8 cellular contexts compared by ENCODE assay signal in the genomic region with DNA sequence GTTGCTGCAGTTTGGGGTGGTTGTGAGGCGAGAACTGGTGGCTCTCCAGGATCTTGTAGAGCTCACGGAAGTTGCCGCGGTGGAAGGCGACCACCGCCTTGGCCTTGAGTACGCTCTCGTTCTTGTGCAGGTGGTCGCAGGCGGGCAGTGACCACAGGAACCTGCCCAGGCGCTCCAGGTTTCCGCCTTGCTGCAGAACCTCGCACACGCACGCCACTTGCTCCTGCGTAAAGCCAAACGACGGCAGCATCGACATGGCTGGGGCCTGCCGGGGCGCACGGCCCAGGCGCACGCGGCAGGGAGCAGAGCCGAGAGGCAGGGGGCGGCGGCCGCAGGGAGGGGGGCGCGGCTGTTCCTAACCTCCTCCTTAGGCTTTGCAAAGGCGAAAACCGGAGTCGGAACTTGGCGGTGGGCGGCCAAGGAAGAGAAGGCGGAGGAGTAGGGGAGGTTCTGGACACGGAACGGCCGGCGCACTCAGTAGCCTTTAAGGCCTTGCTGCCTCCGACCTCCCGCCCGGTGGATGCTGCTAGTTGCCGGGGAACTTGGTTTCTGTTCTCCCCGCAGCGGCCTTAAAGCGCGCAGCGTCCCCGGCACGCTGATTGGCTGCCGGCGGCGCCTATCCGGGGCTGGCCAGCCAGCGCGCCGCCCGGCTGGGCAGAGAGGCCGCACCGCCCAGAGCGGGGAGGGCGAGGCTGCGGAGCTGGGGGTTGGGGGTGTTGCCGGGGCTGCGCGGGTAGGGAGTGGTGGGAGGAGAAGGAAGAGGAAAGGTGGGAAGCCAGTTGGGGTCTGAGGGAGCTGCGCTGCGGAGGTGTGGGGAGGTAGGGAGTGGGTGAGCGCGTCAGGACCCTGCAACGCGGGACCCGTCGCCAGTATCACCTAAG. TPM values are rescaled to one million over a fixed set of nuclear protein-coding genes. Genes with fewer than 3 reads are reported as not detected.
DNase-seq lines count a peak whose midpoint lies in the region; ATAC-seq, FAIRE-seq and TF ChIP-seq lines count a peak whose summit lies in the region.

A gene (minus strand): TSS at position 544 of the 881 bp plus-strand sequence. CDS start 288 bp downstream, at position 256.

- H3K9me3 ChIP-seq in A549 = no peaks in the 10 kb centered on the region
- H3K9me3 ChIP-seq in adrenal gland (replicated peaks in 1 of 3) = no peaks in the 10 kb centered on the region
- H3K9me3 ChIP-seq in prostate gland = no peaks in the 10 kb centered on the region

- intact Hi-C loops in adrenal gland (cut with DNase I) = no loop called here
- intact Hi-C loops in left ventricle myocardium superior (cut with micrococcal nuclease) = no loop called here
- intact Hi-C loops in prostate gland (cut with DNase I) = loop anchor here (5.0 kb wide), 2 partner anchors 333 to 402 kb away; a partner anchor contains a TSS

- CTCF ChIA-PET in A549 (lab: Yijun Ruan, JAX) = interaction anchor here (0.6 to 2.3 kb wide), 11 partner anchors 8 to 604 kb away, joined by 3 to 12 read pairs (median 5); no protein-coding TSS in a partner anchor

- H3K36me3 ChIP-seq in adrenal gland (replicated peaks in 1 of 2) (no peaks in the 10 kb centered on the region), prostate gland (no peaks in the 10 kb centered on the region)

- TF ChIP-seq RAD21 in A549 (conservative IDR thresholded peaks at IDR 0.05 in 1 of 2, IDR thresholded peaks at IDR 0.05 in 1 of 2) = no peak

- peak; percentile 94 for TF ChIP-seq POLR2A in A549 (IDR thresholded peaks at IDR 0.05; ENCODE audit: low read length)
- no peak for TF ChIP-seq POLR2A in adrenal gland (IDR thresholded peaks at IDR 0.05)
- TF ChIP-seq POLR2A in prostate gland (IDR thresholded peaks at IDR 0.05) = peak; percentile 96

- H3K4me3 ChIP-seq in A549 (peak within 1 kb of the TSS; percentile 58), adrenal gland (peak within 1 kb of the TSS in 2 of 4 donors; percentile 29 to 78), prostate gland (peak within 1 kb of the TSS; percentile 46 to 76)

- DNase-seq in A549 (ENCODE audit: low read depth in 1 of 2, low spot score in 1 of 2) (peak; percentile 93 to 95), NCI-H526 (lab: John Stamatoyannopoulos, UW) (peak; percentile 84 to 97), adrenal gland (peak; percentile 69 to 80 (median 75)), left ventricle myocardium superior (peak; percentile 73), prostate gland (ENCODE audit: low spot score) (peak; percentile 90)

- WGBS in A549 (ENCODE audit: missing lambda C conversion rate) = under 1% methylated on average over 42 of the region's 76 CpGs
- 1 to 2% (median 1%) methylated on average over 37 to 76 of the region's 76 CpGs for WGBS in adrenal gland, 4 donors
- WGBS in prostate gland = under 1% methylated on average over 74 of the region's 76 CpGs

- peak within 1 kb of the TSS; percentile 65 to 87 for H3K27ac ChIP-seq in A549
- peak within 1 kb of the TSS in 1 of 5 donors; percentile 25 for H3K27ac ChIP-seq in adrenal gland
- H3K27ac ChIP-seq in prostate gland = peak within 1 kb of the TSS; percentile 86 to 92

- FAIRE-seq in A549 (lab: Jason Lieb, UNC) = no peak

- POLR2A ChIA-PET in A549 (lab: Yijun Ruan, JAX) = interaction anchor here (0.5 to 1.4 kb wide), 5 partner anchors 74 to 539 kb away, joined by 3 to 4 read pairs (median 3); a partner anchor contains a TSS

- peak within 1 kb of the TSS; percentile 79 for H3K4me2 ChIP-seq in A549

- TF ChIP-seq EP300 in A549 (IDR thresholded peaks at IDR 0.05) = no peak

- TF ChIP-seq CTCF in A549 (IDR thresholded peaks at IDR 0.05) (no peak), adrenal gland (IDR thresholded peaks at IDR 0.05) (no peak), prostate gland (IDR thresholded peaks at IDR 0.05) (peak in 2 of 4 experiments; percentile 19 to 32)

- H3K27me3 ChIP-seq in adrenal gland = peaks cover 80% of the 10 kb centered on the region
- no peaks in the 10 kb centered on the region for H3K27me3 ChIP-seq in prostate gland (replicated peaks; ENCODE audit: insufficient read depth)

- H3K4me1 ChIP-seq in A549 = peaks cover 18% of the 10 kb centered on the region; the same call in 1 of the 3 replicates
- peaks cover 13 to 35% of the 10 kb centered on the region in 2 donors for H3K4me1 ChIP-seq in adrenal gland (replicated peaks in 1 of 2)
- no peaks in the 10 kb centered on the region for H3K4me1 ChIP-seq in prostate gland (replicated peaks)

- ATAC-seq in A549 = peak; percentile 89 to 96
- ATAC-seq in GM18498 (IDR thresholded peaks at IDR 0.05; ENCODE audit: unreplicated experiment) = peak; percentile 36
- peak; percentile 64 for ATAC-seq in HG03439 (IDR thresholded peaks at IDR 0.05; ENCODE audit: unreplicated experiment)
- peak; percentile 98 for ATAC-seq in left ventricle myocardium superior
- no peak for ATAC-seq in HG02938 (IDR thresholded peaks at IDR 0.05; ENCODE audit: unreplicated experiment)

TF ChIP-seq in A549, 52 proteins besides CTCF, POLR2A, EP300 and RAD21:
- TF ChIP-seq, protein P1, sequence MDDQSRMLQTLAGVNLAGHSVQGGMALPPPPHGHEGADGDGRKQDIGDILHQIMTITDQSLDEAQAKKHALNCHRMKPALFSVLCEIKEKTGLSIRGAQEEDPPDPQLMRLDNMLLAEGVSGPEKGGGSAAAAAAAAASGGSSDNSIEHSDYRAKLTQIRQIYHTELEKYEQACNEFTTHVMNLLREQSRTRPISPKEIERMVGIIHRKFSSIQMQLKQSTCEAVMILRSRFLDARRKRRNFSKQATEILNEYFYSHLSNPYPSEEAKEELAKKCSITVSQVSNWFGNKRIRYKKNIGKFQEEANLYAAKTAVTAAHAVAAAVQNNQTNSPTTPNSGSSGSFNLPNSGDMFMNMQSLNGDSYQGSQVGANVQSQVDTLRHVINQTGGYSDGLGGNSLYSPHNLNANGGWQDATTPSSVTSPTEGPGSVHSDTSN (IDR thresholded peaks at IDR 0.05) = peak; percentile 87; the same call in 1 of the 2 replicates
- TF ChIP-seq EHMT2 (IDR thresholded peaks at IDR 0.05; ENCODE audit: low read depth) = no peak
- TF ChIP-seq, protein P2, sequence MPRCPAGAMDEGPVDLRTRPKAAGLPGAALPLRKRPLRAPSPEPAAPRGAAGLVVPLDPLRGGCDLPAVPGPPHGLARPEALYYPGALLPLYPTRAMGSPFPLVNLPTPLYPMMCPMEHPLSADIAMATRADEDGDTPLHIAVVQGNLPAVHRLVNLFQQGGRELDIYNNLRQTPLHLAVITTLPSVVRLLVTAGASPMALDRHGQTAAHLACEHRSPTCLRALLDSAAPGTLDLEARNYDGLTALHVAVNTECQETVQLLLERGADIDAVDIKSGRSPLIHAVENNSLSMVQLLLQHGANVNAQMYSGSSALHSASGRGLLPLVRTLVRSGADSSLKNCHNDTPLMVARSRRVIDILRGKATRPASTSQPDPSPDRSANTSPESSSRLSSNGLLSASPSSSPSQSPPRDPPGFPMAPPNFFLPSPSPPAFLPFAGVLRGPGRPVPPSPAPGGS (IDR thresholded peaks at IDR 0.05) = peak; percentile 67; the same call in 1 of the 3 replicates
- TF ChIP-seq, protein P3, sequence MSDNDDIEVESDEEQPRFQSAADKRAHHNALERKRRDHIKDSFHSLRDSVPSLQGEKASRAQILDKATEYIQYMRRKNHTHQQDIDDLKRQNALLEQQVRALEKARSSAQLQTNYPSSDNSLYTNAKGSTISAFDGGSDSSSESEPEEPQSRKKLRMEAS (IDR thresholded peaks at IDR 0.05) = peak; percentile 80; the same call in 1 of the 2 replicates
- TF ChIP-seq, protein P4, sequence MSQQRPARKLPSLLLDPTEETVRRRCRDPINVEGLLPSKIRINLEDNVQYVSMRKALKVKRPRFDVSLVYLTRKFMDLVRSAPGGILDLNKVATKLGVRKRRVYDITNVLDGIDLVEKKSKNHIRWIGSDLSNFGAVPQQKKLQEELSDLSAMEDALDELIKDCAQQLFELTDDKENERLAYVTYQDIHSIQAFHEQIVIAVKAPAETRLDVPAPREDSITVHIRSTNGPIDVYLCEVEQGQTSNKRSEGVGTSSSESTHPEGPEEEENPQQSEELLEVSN (IDR thresholded peaks at IDR 0.05; ENCODE audit: borderline replicate concordance, low read depth) = peak; percentile 67
- peak; percentile 89 for TF ChIP-seq HDAC2 (IDR thresholded peaks at IDR 0.05)
- TF ChIP-seq FOSL2 (IDR thresholded peaks at IDR 0.05) = no peak
- no peak for TF ChIP-seq FOSL2 (CRISPR knock-in tag; IDR thresholded peaks at IDR 0.05)
- TF ChIP-seq JUN (IDR thresholded peaks at IDR 0.05) = peak; percentile 33 to 83; a peak in 3 of 5 replicates
- peak; percentile 88; the same call in 1 of the 2 replicates for TF ChIP-seq RNF2 (IDR thresholded peaks at IDR 0.05; ENCODE audit: borderline replicate concordance, low read depth)
- no peak for TF ChIP-seq EHF (CRISPR knock-in tag; IDR thresholded peaks at IDR 0.05)
- TF ChIP-seq PHF8 (IDR thresholded peaks at IDR 0.05; ENCODE audit: borderline replicate concordance, low read depth) = peak; percentile 67; the same call in 1 of the 2 replicates

RNA-seq across cellular contexts. Expression of the gene that starts here (rescaled TPM):
- polyA plus RNA-seq in A549 (2011; rRNA removed) (2.6 and 4.4 TPM in 2 replicates), A549 (2017; fragmentation: RNase III; extraction: RNeasy Plus Mini Kit Qiagen cat#74134 plus additional on column Dnase treatment) (5.4 to 7.2 TPM (median 6.4 TPM) in 3 replicates), adrenal gland (under 1 TPM; 0.15 to 0.67 (median 0.24) TPM)
- polyA plus RNA-seq in A549 (2012; cell fraction: cytosol; rRNA removed) = 3.8 and 4.9 TPM in 2 replicates
- polyA plus RNA-seq in A549 (2012; cell fraction: nucleus; rRNA removed) = 4.2 and 6.7 TPM in 2 replicates
- polyA minus RNA-seq in A549 (2011; rRNA and poly(A)+ RNA removed) = 1.7 and 2.8 TPM in 2 replicates
- total RNA-seq in adrenal gland (under 1 TPM; 0.12 to 0.96 (median 0.66) TPM), left ventricle myocardium superior (not detected), prostate gland (10 to 100 TPM; 23.5 to 25.0 TPM)

Comparison
In these comparisons a context has a peak if more than half of its experiments do, and no peak if none do; other contexts are left out.
1. RNA of the gene that starts here (total RNA-seq): 23.5 to 25.0 TPM in prostate gland; 0.12 to 0.96 TPM in adrenal gland and not detected in left ventricle myocardium superior (single experiment); every median in the first group is over 10 times any median in the second.
2. Peak in DNase-seq in adrenal gland; RNA of the gene not detected or under 1 TPM.
3. Peak in DNase-seq and ATAC-seq in left ventricle myocardium superior; RNA of the gene not detected or under 1 TPM.
4. POLR2A ChIP-seq: peak in A549 (single experiment) and prostate gland (single experiment); none in adrenal gland (0 of 2).
5. Peak in every context shown above with its lines, with median percentiles within 50 percentile points of each other: DNase-seq.